ENCODE assay signal across 10 cellular contexts in the genomic region with DNA sequence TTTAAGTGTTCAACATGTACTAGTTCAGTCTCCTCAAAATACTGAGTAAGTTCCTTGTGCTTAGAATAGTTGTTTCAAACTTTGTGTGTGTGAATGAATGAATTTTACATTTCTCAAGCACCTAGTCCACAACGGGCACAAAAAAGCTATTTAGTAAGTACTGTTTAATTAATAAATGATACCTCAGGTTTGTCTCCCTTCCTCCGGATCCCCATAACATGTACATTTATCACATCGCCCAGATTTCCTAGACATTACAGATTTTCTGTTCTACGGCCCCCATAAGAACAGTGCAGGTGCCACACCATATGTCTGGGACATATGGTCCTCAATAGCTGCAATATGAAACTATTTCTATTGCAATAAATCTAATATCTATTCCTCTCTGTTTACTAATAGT. TPM values are rescaled to one million over a fixed set of nuclear protein-coding genes. Genes with fewer than 3 reads are reported as not detected.
DNase-seq lines count a peak whose midpoint lies in the region; ATAC-seq and TF ChIP-seq lines count a peak whose summit lies in the region.
"Had no signal": no experiment of that assay in that cellular context is flagged by ENCODE, and none has a peak within 500 bp of the region (broad histone marks: within the 10 kb centered on the region; RNA-seq: fewer than 3 reads in every experiment).

No MANE protein-coding gene starts in this region.

- H3K4me1 ChIP-seq in breast epithelium (no peaks in the 10 kb centered on the region), Panc1 (ENCODE audit: control insufficient read depth, insufficient read depth, low read length) (peaks cover 9% of the 10 kb centered on the region; the same call in 1 of the 2 replicates), transverse colon (peaks cover 0 to 22% (median 8%) of the 10 kb centered on the region in 4 donors)

- H3K9me3 Mint-ChIP-seq in MCF 10A (ENCODE audit: unreplicated experiment) = no peaks in the 10 kb centered on the region
- H3K9me3 Mint-ChIP-seq: activated T-helper 1 cell treated with anti-CD3 and anti-CD28 coated beads, Interleukin-12 subunit alpha, Interleukin-12 subunit beta, Interleukin-2, Interleukin-4 antibody, amounts not matched to agents 30 ng/mL and 10 ng/mL and 1 ng/mL, durations not matched to agents 14 hours and 24 hours and 36 hours had no signal

- intact Hi-C loops in breast epithelium (cut with DNase I; ENCODE audit: low total_unique reads) = no loop called here
- intact Hi-C loops in MCF 10A (cut with micrococcal nuclease) = loop anchor here (1.0 to 10.0 kb wide), 2 partner anchors 144 to 485 kb away; no protein-coding TSS in a partner anchor
- intact Hi-C loops in Panc1 (cut with micrococcal nuclease; ENCODE audit: unreplicated experiment) = loop anchor here (2.0 to 5.0 kb wide), 2 partner anchors 327 to 484 kb away; no protein-coding TSS in a partner anchor
- intact Hi-C loops in transverse colon (cut with DNase I; ENCODE audit: low total_unique reads) = loop anchor here (5.0 to 10.0 kb wide), 3 partner anchors 204 to 484 kb away; a partner anchor contains a TSS

- BruUV-seq in MCF 10A (replicated peaks; lab: Mats Ljungman, UMichigan) (no TSS peak), Panc1 (replicated peaks; lab: Mats Ljungman, UMichigan) (no TSS peak)

- 20 to 43% methylated on average over 4 of the region's 4 CpGs for WGBS in transverse colon (ENCODE audit: low coverage in 1 of 2), 2 donors

- in situ Hi-C loops in Panc1 (cut with HindIII; ENCODE audit: low pct_unique_long_range_greater_than_20kb, low sequenced_read_pairs) (no loop called here), transverse colon (cut with MboI; ENCODE audit: low pct_ligation_motif_present in 1 of 4, low pct_unique_long_range_greater_than_20kb in 1 of 4, low sequenced_read_pairs in 3 of 4) (loop anchor here in 3 of 4 donors (10.0 to 25.0 kb wide), 3 partner anchors 324 to 494 kb away; no protein-coding TSS in a partner anchor)

- CTCF ChIA-PET in MCF 10A (lab: Yijun Ruan, JAX) = interaction anchor here (1.0 to 5.8 kb wide), 6 partner anchors 10 to 560 kb away, joined by 3 to 59 read pairs (median 8); no protein-coding TSS in a partner anchor
- CTCF ChIA-PET in Panc1 (lab: Charles Lee) = no interaction called here

- no peak for TF ChIP-seq POLR2A in breast epithelium (IDR thresholded peaks at IDR 0.05)
- TF ChIP-seq POLR2A in transverse colon (IDR thresholded peaks at IDR 0.05) = no peak

- H3K27me3 ChIP-seq in breast epithelium (no peaks in the 10 kb centered on the region), Panc1 (ENCODE audit: control insufficient read depth, insufficient read depth, low read length) (no peaks in the 10 kb centered on the region), transverse colon (no peaks in the 10 kb centered on the region)

- H3K27ac Mint-ChIP-seq in MCF 10A (ENCODE audit: low read depth, unreplicated experiment) = no peak overlapping the region
- H3K27ac Mint-ChIP-seq: activated T-helper 1 cell treated with anti-CD3 and anti-CD28 coated beads, Interleukin-12 subunit alpha, Interleukin-12 subunit beta, Interleukin-2, Interleukin-4 antibody, amounts not matched to agents 30 ng/mL and 10 ng/mL and 1 ng/mL, durations not matched to agents 14 hours and 24 hours and 36 hours had no signal

- POLR2A ChIA-PET in MCF 10A (lab: Yijun Ruan, JAX) (interaction anchor here (0.7 to 3.8 kb wide), 16 partner anchors 19 to 488 kb away, joined by 3 to 22 read pairs (median 4); a partner anchor contains a TSS), Panc1 (lab: Charles Lee) (no interaction called here)

- no peak for TF ChIP-seq EP300 in transverse colon (IDR thresholded peaks at IDR 0.05; ENCODE audit: low read depth)

- ATAC-seq in Panc1 (no peak), HG03139 (IDR thresholded peaks at IDR 0.05; ENCODE audit: unreplicated experiment) (no peak)

- H3K9me3 ChIP-seq in breast epithelium (no peaks in the 10 kb centered on the region), Panc1 (ENCODE audit: control insufficient read depth, insufficient read depth, low read depth, low read length) (no peaks in the 10 kb centered on the region), transverse colon (no peaks in the 10 kb centered on the region)

- H3K4me3 ChIP-seq in breast epithelium = peak overlapping the region in 2 of 3 donors; percentile 68 to 83
- H3K4me3 ChIP-seq in Panc1 (ENCODE audit: low read depth in 2 of 2, low read length in 2 of 2) = peak overlapping the region; percentile 73 to 85
- peak overlapping the region; percentile 85 for H3K4me3 ChIP-seq in iPS-11a (ENCODE audit: low read depth, low read length)
- H3K4me3 ChIP-seq in transverse colon = peak overlapping the region in 3 of 4 donors; percentile 69 to 97 (median 72)

- TF ChIP-seq CTCF in breast epithelium (IDR thresholded peaks at IDR 0.05) (no peak), MCF 10A (IDR thresholded peaks at IDR 0.05; ENCODE audit: unreplicated experiment) (no peak), Panc1 (IDR thresholded peaks at IDR 0.05) (no peak), transverse colon (IDR thresholded peaks at IDR 0.05) (no peak)

- no peaks in the 10 kb centered on the region for H3K36me3 ChIP-seq in breast epithelium
- H3K36me3 ChIP-seq in Panc1 (ENCODE audit: control insufficient read depth, insufficient read depth, low read length) = peaks cover 4% of the 10 kb centered on the region
- H3K36me3 ChIP-seq in transverse colon = no peaks in the 10 kb centered on the region

- peaks cover 27% of the 10 kb centered on the region for H3K4me1 Mint-ChIP-seq in MCF 10A (ENCODE audit: insufficient read depth, unreplicated experiment)

- H3K27ac ChIP-seq in breast epithelium (peak overlapping the region in 1 of 2 donors; percentile 79), Panc1 (ENCODE audit: low read length) (peak overlapping the region; percentile 76), transverse colon (peak overlapping the region; percentile 88 to 93 (median 90))

- no peak for DNase-seq in breast epithelium (ENCODE audit: low spot score in 2 of 2)
- DNase-seq in MCF 10A (ENCODE audit: unreplicated experiment) = no peak
- no peak for DNase-seq in Panc1 (ENCODE audit: low read depth, low spot score)
- no peak for DNase-seq in transverse colon
- no peak for DNase-seq in SIG-M5 (lab: John Stamatoyannopoulos, UW)
- no peak for DNase-seq in activated CD8-positive, alpha-beta memory T cell treated with anti-CD3 and anti-CD28 coated beads for 24 hours
- DNase-seq: mesenchymal stem cell had no signal

- no peaks in the 10 kb centered on the region for H3K27me3 Mint-ChIP-seq in MCF 10A (ENCODE audit: insufficient read depth, unreplicated experiment)

- no peak overlapping the region for H3K4me3 Mint-ChIP-seq in MCF 10A (ENCODE audit: unreplicated experiment)
- H3K4me3 Mint-ChIP-seq: activated T-helper 1 cell treated with anti-CD3 and anti-CD28 coated beads, Interleukin-12 subunit alpha, Interleukin-12 subunit beta, Interleukin-2, Interleukin-4 antibody, amounts not matched to agents 30 ng/mL and 10 ng/mL and 1 ng/mL, durations not matched to agents 14 hours and 24 hours and 36 hours had no signal

- H3K36me3 Mint-ChIP-seq in MCF 10A (ENCODE audit: insufficient read depth, unreplicated experiment) = peaks cover 4% of the 10 kb centered on the region

RNA-seq across cellular contexts. Expression of a gene that starts 1.3 kb away (rescaled TPM):
- total RNA-seq in breast epithelium (10 to 100 TPM; 15.5 to 24.7 (median 24.6) TPM), MCF 10A (2022) (28.4 and 38.6 TPM in 2 replicates), Panc1 (2021; ENCODE audit: unreplicated experiment) (32.7 TPM), transverse colon (10 to 100 TPM in 3 of 4 donors, 1 to 10 TPM in 1; 9.6 to 25.9 (median 16.6) TPM)
- polyA plus RNA-seq in Panc1 (2012; ENCODE audit: insufficient read length) = 7.3 TPM

RNA-seq across cellular contexts. Expression of a gene that starts 57.2 kb away (rescaled TPM):
- total RNA-seq in breast epithelium = 1 to 10 TPM in 1 of 3 donors, under 1 TPM in 2; 0.32 to 3.9 (median 0.73) TPM
- total RNA-seq in MCF 10A (2022) = 0.37 and 0.42 TPM in 2 replicates
- total RNA-seq in Panc1 (2021; ENCODE audit: unreplicated experiment) = not detected
- polyA plus RNA-seq in Panc1 (2012; ENCODE audit: insufficient read length) = not detected
- total RNA-seq in transverse colon = 10 to 100 TPM in 1 of 4 donors, 1 to 10 TPM in 2, under 1 TPM in 1; 0.40 to 24.3 (median 4.0) TPM
